In genomic region chr9:91946196-91946595, GRCh38 we compare ENCODE assay signal across 21 cellular contexts. TPM values are rescaled to one million over a fixed set of nuclear protein-coding genes. Genes with fewer than 3 reads are reported as not detected.
DNase-seq lines count a peak whose midpoint lies in the region; ATAC-seq and TF ChIP-seq lines count a peak whose summit lies in the region.
"Had no signal": no experiment of that assay in that cellular context is flagged by ENCODE, and none has a peak within 500 bp of the region (broad histone marks: within the 10 kb centered on the region; RNA-seq: fewer than 3 reads in every experiment).

No MANE protein-coding gene starts in this region.

- H3K36me3 ChIP-seq in HUES6 (ENCODE audit: control insufficient read depth, insufficient read depth, low read length) (peaks cover 3% of the 10 kb centered on the region; the same call in 1 of the 2 replicates), stomach smooth muscle (ENCODE audit: control insufficient read depth in 2 of 2, insufficient read depth in 2 of 2, low read length in 2 of 2) (no peaks in the 10 kb centered on the region)
- H3K36me3 ChIP-seq: Peyer's patch had no signal

- DNase-seq in choroid plexus epithelial cell (ENCODE audit: low read depth), result no peak
- DNase-seq in mesothelial cell of epicardium (ENCODE audit: low spot score in 2 of 2, unreplicated experiment in 2 of 2), result no peak
- DNase-seq in NCI-H2107 treated with DMSO at 0.1 percent for 48 hours (lab: John Stamatoyannopoulos, UW; ENCODE audit: unreplicated experiment), result no peak
- DNase-seq: activated B cell treated with CpG ODN at 0.5 μM for 24 hours; activated CD4-positive, alpha-beta memory T cell treated with anti-CD3 and anti-CD28 coated beads, Interleukin-2, amount 10 ng/mL, durations not matched to agents 7 days and 5 days; amniotic stem cell; caudate nucleus; CD4-positive, alpha-beta memory T cell; DMS79 treated with DMSO at 0.1 percent for 48 hours; dorsolateral prefrontal cortex; H7; Karpas-422; NCI-H1105; NCI-H2107; T-helper 2 cell had no signal

- H3K27ac Mint-ChIP-seq in mesothelial cell of epicardium, result peak overlapping the region; percentile 88
- H3K27ac Mint-ChIP-seq: activated B cell treated with CpG ODN at 0.5 μM for 24 hours; activated CD4-positive, alpha-beta memory T cell treated with anti-CD3 and anti-CD28 coated beads, Interleukin-2, amount 10 ng/mL, durations not matched to agents 7 days and 5 days; CD4-positive, alpha-beta memory T cell had no signal

- H3K9me3 Mint-ChIP-seq in mesothelial cell of epicardium, result peaks cover 6% of the 10 kb centered on the region
- H3K9me3 Mint-ChIP-seq: activated B cell treated with CpG ODN at 0.5 μM for 24 hours; activated CD4-positive, alpha-beta memory T cell treated with anti-CD3 and anti-CD28 coated beads, Interleukin-2, amount 10 ng/mL, durations not matched to agents 7 days and 5 days; neural crest cell had no signal

- H3K27ac ChIP-seq in HUES6 (ENCODE audit: low read depth, low read length), result no peak overlapping the region
- peak overlapping the region; percentile 96 for H3K27ac ChIP-seq in stomach smooth muscle (ENCODE audit: low read length)
- H3K27ac ChIP-seq: dorsolateral prefrontal cortex had no signal

- H3K27me3 Mint-ChIP-seq in mesothelial cell of epicardium (ENCODE audit: low read depth), result no peaks in the 10 kb centered on the region

- peaks cover 47% of the 10 kb centered on the region for H3K4me1 ChIP-seq in HUES6 (ENCODE audit: control insufficient read depth, insufficient read depth, low read length)
- peaks cover 27% of the 10 kb centered on the region for H3K4me1 ChIP-seq in stomach smooth muscle (ENCODE audit: control insufficient read depth, insufficient read depth, low read length)

- H3K9me3 ChIP-seq in HUES6 (ENCODE audit: control insufficient read depth, insufficient read depth, low read depth, low read length) (peaks cover 9% of the 10 kb centered on the region; the same call in 1 of the 2 replicates), stomach smooth muscle (ENCODE audit: control insufficient read depth in 2 of 2, low read length in 2 of 2) (no peaks in the 10 kb centered on the region)
- H3K9me3 ChIP-seq: Peyer's patch had no signal

- ATAC-seq in HG03520 (IDR thresholded peaks at IDR 0.05; ENCODE audit: unreplicated experiment), result no peak
- no peak for ATAC-seq in HG03469 (IDR thresholded peaks at IDR 0.05; ENCODE audit: unreplicated experiment)

- H3K36me3 Mint-ChIP-seq in mesothelial cell of epicardium, result peaks cover 6% of the 10 kb centered on the region
- H3K36me3 Mint-ChIP-seq: CD4-positive, alpha-beta memory T cell had no signal

- TF ChIP-seq CTCF in choroid plexus epithelial cell (conservative IDR thresholded peaks at IDR 0.05; ENCODE audit: low read depth, low read length) (no peak), mesothelial cell of epicardium (IDR thresholded peaks at IDR 0.05; ENCODE audit: unreplicated experiment) (no peak)

- peak overlapping the region; percentile 27 for H3K9ac ChIP-seq in HUES6 (ENCODE audit: low read length)
- peak overlapping the region; percentile 43 to 66 for H3K9ac ChIP-seq in stomach smooth muscle (ENCODE audit: low read length in 2 of 2)

- H3K4me3 ChIP-seq in HUES6 (ENCODE audit: low read depth, low read length) (peak overlapping the region; percentile 6; the same call in 1 of the 2 replicates), choroid plexus epithelial cell (ENCODE audit: low read depth, low read length) (peak overlapping the region; percentile 14), stomach smooth muscle (ENCODE audit: low read length in 2 of 2) (peak overlapping the region; percentile 41 to 66)
- H3K4me3 ChIP-seq: dorsolateral prefrontal cortex, Peyer's patch had no signal

- peaks cover 48% of the 10 kb centered on the region for H3K4me1 Mint-ChIP-seq in mesothelial cell of epicardium

- H3K27me3 ChIP-seq in HUES6 (ENCODE audit: control insufficient read depth, insufficient read depth, low read length), result peaks cover 30% of the 10 kb centered on the region
- no peaks in the 10 kb centered on the region for H3K27me3 ChIP-seq in stomach smooth muscle (ENCODE audit: control insufficient read depth in 1 of 2, insufficient read depth in 2 of 2, low read length in 2 of 2)

- peak overlapping the region; percentile 31 for H3K4me3 Mint-ChIP-seq in mesothelial cell of epicardium
- H3K4me3 Mint-ChIP-seq: activated B cell treated with CpG ODN at 0.5 μM for 24 hours; activated CD4-positive, alpha-beta memory T cell treated with anti-CD3 and anti-CD28 coated beads, Interleukin-2, amount 10 ng/mL, durations not matched to agents 7 days and 5 days; CD4-positive, alpha-beta memory T cell had no signal

RNA-seq across cellular contexts. Expression of gene ROR2, which starts 3.8 kb away (rescaled TPM):
- total RNA-seq in mesothelial cell of epicardium, result 36.7 to 41.0 TPM (median 39.7 TPM) in 3 replicates
- total RNA-seq: activated B cell treated with CpG ODN at 0.5 μM for 24 hours had no signal
